In genomic region chr1:12151465-12151864, GRCh38 we compare ENCODE assay signal across 15 cellular contexts. TPM values are rescaled to one million over a fixed set of nuclear protein-coding genes. Genes with fewer than 3 reads are reported as not detected.
DNase-seq lines count a peak whose midpoint lies in the region; ATAC-seq and TF ChIP-seq lines count a peak whose summit lies in the region.
"Had no signal": no experiment of that assay in that cellular context is flagged by ENCODE, and none has a peak within 500 bp of the region (broad histone marks: within the 10 kb centered on the region; RNA-seq: fewer than 3 reads in every experiment).

No MANE protein-coding gene starts in this region.

- CTCF ChIA-PET in activated B cell treated with CpG ODN at 0.5 μM for 24 hours (lab: Charles Lee) = interaction anchor here (0.9 to 9.2 kb wide), 6 partner anchors 8 to 31 kb away, joined by 3 to 80 read pairs (median 4); no protein-coding TSS in a partner anchor

- peaks cover 10% of the 10 kb centered on the region for H3K36me3 Mint-ChIP-seq in activated T-cell treated with anti-CD3 and anti-CD28 coated beads, Interleukin-2, amount 50 U/mL, for 24 hours (ENCODE audit: low read depth)
- H3K36me3 Mint-ChIP-seq in activated B cell treated with CpG ODN at 0.5 μM for 24 hours (ENCODE audit: low read depth) (no peaks in the 10 kb centered on the region), immature natural killer cell (no peaks in the 10 kb centered on the region)

- H3K4me3 Mint-ChIP-seq in activated T-cell treated with anti-CD3 and anti-CD28 coated beads, Interleukin-2, amount 50 U/mL, for 24 hours = no peak overlapping the region
- H3K4me3 Mint-ChIP-seq in activated B cell treated with CpG ODN at 0.5 μM for 24 hours (peak overlapping the region; percentile 52), immature natural killer cell (peak overlapping the region; percentile 65 to 81 (median 78))
- peak overlapping the region; percentile 31 to 60 for H3K4me3 Mint-ChIP-seq in stimulated activated naive CD8-positive, alpha-beta T cell treated with anti-CD3 and anti-CD28 coated beads, Interleukin-15, amount 100 ng/mL, for 72 hours
- H3K4me3 Mint-ChIP-seq: GM23338 had no signal

- ATAC-seq in activated B cell treated with CpG ODN at 0.5 μM for 24 hours (ENCODE audit: low read depth) (no peak), HG02588 (IDR thresholded peaks at IDR 0.05; ENCODE audit: unreplicated experiment) (no peak)
- ATAC-seq in stimulated activated naive CD8-positive, alpha-beta T cell treated with anti-CD3 and anti-CD28 coated beads, Interleukin-15, amount 100 ng/mL, for 72 hours = no peak
- ATAC-seq: GM23338, PC-3 had no signal

- no peaks in the 10 kb centered on the region for H3K27me3 Mint-ChIP-seq in activated T-cell treated with anti-CD3 and anti-CD28 coated beads, Interleukin-2, amount 50 U/mL, for 24 hours
- no peaks in the 10 kb centered on the region for H3K27me3 Mint-ChIP-seq in activated B cell treated with CpG ODN at 0.5 μM for 24 hours
- H3K27me3 Mint-ChIP-seq in immature natural killer cell (ENCODE audit: low read depth in 3 of 3) = peaks cover 7 to 9% (median 8%) of the 10 kb centered on the region in 3 donors
- H3K27me3 Mint-ChIP-seq in stimulated activated naive CD8-positive, alpha-beta T cell treated with anti-CD3 and anti-CD28 coated beads, Interleukin-15, amount 100 ng/mL, for 72 hours = no peaks in the 10 kb centered on the region

- TF ChIP-seq CTCF in activated B cell treated with CpG ODN at 0.5 μM for 24 hours (IDR thresholded peaks at IDR 0.05) = no peak

- H3K9me3 Mint-ChIP-seq in activated T-cell treated with anti-CD3 and anti-CD28 coated beads, Interleukin-2, amount 50 U/mL, for 24 hours = peaks cover 12% of the 10 kb centered on the region
- H3K9me3 Mint-ChIP-seq in activated B cell treated with CpG ODN at 0.5 μM for 24 hours = peaks cover 2% of the 10 kb centered on the region
- H3K9me3 Mint-ChIP-seq in immature natural killer cell = no peaks in the 10 kb centered on the region
- H3K9me3 Mint-ChIP-seq in stimulated activated naive CD8-positive, alpha-beta T cell treated with anti-CD3 and anti-CD28 coated beads, Interleukin-15, amount 100 ng/mL, for 72 hours = peaks cover 4 to 18% of the 10 kb centered on the region in 2 donors
- H3K9me3 Mint-ChIP-seq: GM23338 had no signal

- H3K27ac Mint-ChIP-seq in activated T-cell treated with anti-CD3 and anti-CD28 coated beads, Interleukin-2, amount 50 U/mL, for 24 hours = peak overlapping the region; percentile 86
- peak overlapping the region; percentile 92 for H3K27ac Mint-ChIP-seq in activated B cell treated with CpG ODN at 0.5 μM for 24 hours
- peak overlapping the region; percentile 97 to 99 (median 99) for H3K27ac Mint-ChIP-seq in immature natural killer cell
- peak overlapping the region; percentile 69 to 87 for H3K27ac Mint-ChIP-seq in stimulated activated naive CD8-positive, alpha-beta T cell treated with anti-CD3 and anti-CD28 coated beads, Interleukin-15, amount 100 ng/mL, for 72 hours
- H3K27ac Mint-ChIP-seq: GM23338 had no signal

- intact Hi-C loops in activated B cell treated with CpG ODN at 0.5 μM for 24 hours (cut with micrococcal nuclease) = no loop called here

- POLR2A ChIA-PET in activated B cell treated with CpG ODN at 0.5 μM for 24 hours (lab: Charles Lee) = interaction anchor here (1.0 to 7.3 kb wide), 8 partner anchors 11 to 243 kb away, joined by 3 to 187 read pairs (median 23); partner anchors contain the start of genes MIIP and TNFRSF1B

- peaks cover 89% of the 10 kb centered on the region for H3K4me1 Mint-ChIP-seq in activated T-cell treated with anti-CD3 and anti-CD28 coated beads, Interleukin-2, amount 50 U/mL, for 24 hours (ENCODE audit: low read depth)
- H3K4me1 Mint-ChIP-seq in activated B cell treated with CpG ODN at 0.5 μM for 24 hours (peaks cover 93% of the 10 kb centered on the region), immature natural killer cell (peaks cover 87 to 91% of the 10 kb centered on the region in 2 donors)
- H3K4me1 Mint-ChIP-seq in stimulated activated naive CD8-positive, alpha-beta T cell treated with anti-CD3 and anti-CD28 coated beads, Interleukin-15, amount 100 ng/mL, for 72 hours = peaks cover 93% of the 10 kb centered on the region

- DNase-seq in activated T-cell treated with anti-CD3 and anti-CD28 coated beads, Interleukin-2, amount 50 U/mL, for 24 hours = no peak
- DNase-seq in activated T-cell treated with anti-CD3 and anti-CD28 coated beads, Interleukin-2, amount 50 U/mL, for 48 hours = no peak
- DNase-seq in activated B cell treated with CpG ODN at 0.5 μM for 24 hours = no peak
- no peak for DNase-seq in immature natural killer cell
- no peak for DNase-seq in stimulated activated naive CD8-positive, alpha-beta T cell treated with anti-CD3 and anti-CD28 coated beads, Interleukin-15, amount 100 ng/mL, for 72 hours
- DNase-seq in mucosa of gallbladder (ENCODE audit: low spot score) = no peak
- no peak for DNase-seq in inferior parietal cortex (ENCODE audit: extremely low spot score)
- DNase-seq: activated effector memory CD4-positive, alpha-beta T cell treated with Interleukin-2 at 50 U/mL for 16 hours; NCI-H1436 treated with DMSO at 0.1 percent for 48 hours; NCI-H510A; PC-3 had no signal

RNA-seq across cellular contexts. Expression of gene TNFRSF1B, which starts 15.3 kb away (rescaled TPM):
- total RNA-seq in activated B cell treated with CpG ODN at 0.5 μM for 24 hours (89.0 and 98.6 TPM in 2 replicates), mucosa of gallbladder (50.4 TPM)
- 100 to 1,000 TPM; 162 to 269 (median 165) TPM for polyA plus RNA-seq in immature natural killer cell
- polyA plus RNA-seq: cardiac muscle cell, neural cell had no signal
